Comparison of ENCODE assay signal across 12 cellular contexts in the genomic region with DNA sequence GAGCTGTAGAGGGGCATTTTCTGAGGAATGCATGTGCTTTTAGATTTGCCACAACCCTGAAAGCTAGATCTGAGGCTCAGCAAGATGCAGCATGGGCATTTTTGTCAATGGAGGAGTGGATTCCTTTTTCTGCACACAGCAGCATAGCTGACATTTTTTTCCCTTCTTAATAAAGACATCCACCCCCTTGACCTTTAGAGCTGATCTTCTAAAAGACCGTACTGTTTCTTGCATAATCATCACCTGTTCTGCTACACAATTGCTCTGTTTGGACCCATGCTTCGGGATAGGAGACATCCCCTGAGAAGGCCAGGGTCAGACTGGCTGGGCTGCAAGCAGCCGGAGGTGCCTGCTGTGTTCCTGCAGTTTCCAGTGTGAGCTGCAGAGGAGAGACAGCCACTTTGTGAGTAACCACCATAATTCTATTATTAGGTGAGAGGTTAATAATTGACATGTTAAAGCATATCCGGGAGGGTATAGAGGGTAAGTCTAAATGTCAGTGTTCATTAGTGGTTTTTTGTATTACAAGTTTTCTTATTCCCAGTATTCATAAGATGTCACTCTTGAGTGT.
A peak's percentile ranks its signal among the peaks of the same experiment; 100 is the strongest.
DNase-seq lines count a peak whose midpoint lies in the region; ATAC-seq, FAIRE-seq and TF ChIP-seq lines count a peak whose summit lies in the region.
"Had no signal": no experiment of that assay in that cellular context is flagged by ENCODE, and none has a peak within 500 bp of the region (broad histone marks: within the 10 kb centered on the region; RNA-seq: fewer than 3 reads in every experiment).

No MANE protein-coding gene starts in this region.

- DNase-seq in GM19239 (ENCODE audit: insufficient read length, low spot score): peak; percentile 55
- no peak for DNase-seq in type B pancreatic cell (ENCODE audit: extremely low spot score, unreplicated experiment)
- DNase-seq in RPMI8226: no peak
- DNase-seq in globus pallidus (ENCODE audit: low spot score): no peak
- DNase-seq: activated naive CD4-positive, alpha-beta T cell treated with anti-CD3 and anti-CD28 coated beads, Interleukin-2, amount 10 ng/mL, durations not matched to agents 7 days and 5 days; effector CD4-positive, alpha-beta T cell; NCI-H2171 treated with DMSO at 0.1 percent for 48 hours; stimulated activated CD4-positive, alpha-beta T cell treated with anti-CD3 and anti-CD28 coated beads, Interleukin-2, amount 100 ng/mL, for 48 hours had no signal

- no peak for TF ChIP-seq CTCF in type B pancreatic cell (conservative IDR thresholded peaks at IDR 0.05)

- peaks cover 3% of the 10 kb centered on the region for H3K27me3 Mint-ChIP-seq in type B pancreatic cell

- peaks cover 19% of the 10 kb centered on the region for H3K4me1 Mint-ChIP-seq in type B pancreatic cell (ENCODE audit: unreplicated experiment)
- H3K4me1 Mint-ChIP-seq: activated naive CD4-positive, alpha-beta T cell treated with anti-CD3 and anti-CD28 coated beads, Interleukin-2, amount 10 ng/mL, durations not matched to agents 7 days and 5 days had no signal

- H3K27ac ChIP-seq in cingulate gyrus (ENCODE audit: low read depth, low read length): peak overlapping the region; percentile 10

- no peaks in the 10 kb centered on the region for H3K9me3 Mint-ChIP-seq in type B pancreatic cell
- H3K9me3 Mint-ChIP-seq: activated naive CD4-positive, alpha-beta T cell treated with anti-CD3 and anti-CD28 coated beads, Interleukin-2, amount 10 ng/mL, durations not matched to agents 7 days and 5 days had no signal

- H3K36me3 Mint-ChIP-seq in type B pancreatic cell: no peaks in the 10 kb centered on the region
- H3K36me3 Mint-ChIP-seq: activated naive CD4-positive, alpha-beta T cell treated with anti-CD3 and anti-CD28 coated beads, Interleukin-2, amount 10 ng/mL, durations not matched to agents 7 days and 5 days had no signal

- no peak overlapping the region for H3K27ac Mint-ChIP-seq in type B pancreatic cell
- H3K27ac Mint-ChIP-seq: activated naive CD4-positive, alpha-beta T cell treated with anti-CD3 and anti-CD28 coated beads, Interleukin-2, amount 10 ng/mL, durations not matched to agents 7 days and 5 days had no signal

- peak; percentile 59 for ATAC-seq in HG02970 (IDR thresholded peaks at IDR 0.05; ENCODE audit: low FRiP score, unreplicated experiment)
- no peak for ATAC-seq in HG02884 (IDR thresholded peaks at IDR 0.05; ENCODE audit: unreplicated experiment)
- ATAC-seq: activated CD4-positive, CD25-positive, alpha-beta regulatory T cell treated with anti-CD3 and anti-CD28 coated beads, Interleukin-2, amount 50 U/mL, for 24 hours had no signal

- peak; percentile 97 for FAIRE-seq in GM19239 (lab: Jason Lieb, UNC)

- H3K4me3 Mint-ChIP-seq in type B pancreatic cell: peak overlapping the region; percentile 23
- H3K4me3 Mint-ChIP-seq: activated naive CD4-positive, alpha-beta T cell treated with anti-CD3 and anti-CD28 coated beads, Interleukin-2, amount 10 ng/mL, durations not matched to agents 7 days and 5 days had no signal
